ENCODE assay signal across 8 cellular contexts in the genomic region with DNA sequence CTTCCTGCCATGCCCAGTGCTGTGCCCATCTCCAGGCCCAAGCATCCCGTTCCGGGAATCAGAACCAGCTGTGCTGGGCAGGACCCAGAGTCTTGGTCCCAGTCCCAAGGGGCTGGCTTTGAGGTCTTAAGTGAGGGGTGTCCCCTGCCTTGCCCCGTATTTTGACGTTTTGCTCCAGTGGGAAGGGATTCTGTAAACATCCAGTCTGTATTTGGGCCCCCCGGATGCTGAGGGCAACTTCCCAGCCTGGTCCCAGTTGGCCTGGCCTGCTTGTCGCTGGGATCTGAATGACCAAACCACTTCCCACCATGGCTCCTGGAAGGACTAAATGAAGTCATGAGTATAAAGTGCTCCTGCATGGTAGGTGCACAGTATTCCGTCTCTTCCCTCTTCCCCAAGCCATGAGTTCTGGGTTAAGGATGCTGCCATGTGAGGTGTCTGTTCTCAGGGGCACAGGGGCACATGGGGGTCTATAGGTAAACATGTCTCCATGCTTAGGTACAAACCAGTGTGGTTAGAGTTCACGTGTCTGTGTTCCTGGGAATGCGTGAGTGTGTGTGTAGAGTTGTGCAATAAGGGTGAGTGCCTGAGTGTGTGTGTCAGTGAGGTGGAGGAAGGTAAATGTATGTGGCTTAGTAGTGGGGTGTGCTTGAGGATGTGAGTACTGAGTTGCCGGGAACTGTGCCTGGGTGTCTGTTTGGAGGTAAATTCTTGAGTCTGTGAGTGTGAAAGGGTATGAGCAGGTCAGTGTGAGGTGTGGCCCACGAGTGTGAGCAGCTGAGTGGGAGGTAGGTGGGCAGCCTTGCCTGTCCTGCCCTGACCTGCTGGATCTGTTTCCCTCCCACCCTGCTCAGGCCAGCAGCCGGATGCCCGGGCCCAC. TPM values are rescaled to one million over a fixed set of nuclear protein-coding genes. Genes with fewer than 3 reads are reported as not detected.
DNase-seq lines count a peak whose midpoint lies in the region; ATAC-seq and TF ChIP-seq lines count a peak whose summit lies in the region.

No MANE protein-coding gene starts in this region.

- WGBS in body of pancreas, 2 donors, result 29 to 39% methylated on average over 6 to 13 of the region's 13 CpGs
- WGBS in mesodermal cell (ENCODE audit: insufficient coverage in 2 of 2), 2 experiments, result 79 to 84% methylated on average over 10 to 12 of the region's 13 CpGs
- 44 to 53% methylated on average over 12 to 13 of the region's 13 CpGs for WGBS in lower leg skin, 2 donors

- H3K79me2 ChIP-seq in ACC112 (ENCODE audit: control insufficient read depth, insufficient read depth, low read length, unreplicated experiment), result peaks cover 57% of the 10 kb centered on the region

- H3K9me3 ChIP-seq in HUES48 (ENCODE audit: control insufficient read depth, insufficient read depth, low read length), result no peaks in the 10 kb centered on the region
- no peaks in the 10 kb centered on the region for H3K9me3 ChIP-seq in body of pancreas
- H3K9me3 ChIP-seq in mesodermal cell (ENCODE audit: control insufficient read depth, low read length), result no peaks in the 10 kb centered on the region

- ATAC-seq in body of pancreas, result no peak
- no peak for ATAC-seq in HG03159 (IDR thresholded peaks at IDR 0.05; ENCODE audit: unreplicated experiment)
- ATAC-seq in GM21367 (IDR thresholded peaks at IDR 0.05; ENCODE audit: unreplicated experiment), result no peak

- no peak overlapping the region for H2AFZ ChIP-seq in ACC112 (ENCODE audit: low read length, unreplicated experiment)

- H3K27me3 ChIP-seq in ACC112 (ENCODE audit: insufficient read depth, low read length), result no peaks in the 10 kb centered on the region
- no peaks in the 10 kb centered on the region for H3K27me3 ChIP-seq in HUES48 (ENCODE audit: control insufficient read depth, insufficient read depth, low read length)
- H3K27me3 ChIP-seq in body of pancreas, result no peaks in the 10 kb centered on the region

- TF ChIP-seq CTCF in body of pancreas (IDR thresholded peaks at IDR 0.05) (no peak), lower leg skin (IDR thresholded peaks at IDR 0.05) (no peak)

- H3K9ac ChIP-seq in HUES48 (ENCODE audit: low read depth, low read length), result peak overlapping the region; percentile 58; the same call in 1 of the 2 replicates

- peak overlapping the region; percentile 47 for H3K27ac ChIP-seq in ACC112 (ENCODE audit: low read depth, low read length)
- no peak overlapping the region for H3K27ac ChIP-seq in HUES48 (ENCODE audit: low read depth, low read length)
- H3K27ac ChIP-seq in body of pancreas, result peak overlapping the region; percentile 73 to 83 (median 77)
- H3K27ac ChIP-seq in mesodermal cell (ENCODE audit: low read depth, low read length, severe bottlenecking), result peak overlapping the region; percentile 49

- TF ChIP-seq POLR2A in body of pancreas (IDR thresholded peaks at IDR 0.05) (no peak), lower leg skin (IDR thresholded peaks at IDR 0.05) (no peak)

- DNase-seq in body of pancreas, result no peak
- DNase-seq in lower leg skin (ENCODE audit: low spot score in 2 of 2), result no peak
- no peak for DNase-seq in stimulated activated naive CD4-positive, alpha-beta T cell (lab: John Stamatoyannopoulos, UW)

- H3K4me3 ChIP-seq in ACC112 (ENCODE audit: low read depth, low read length) (peak overlapping the region; percentile 78), HUES48 (ENCODE audit: low read depth, low read length) (peak overlapping the region; percentile 88), body of pancreas (peak overlapping the region in 1 of 2 donors; percentile 52), mesodermal cell (ENCODE audit: extremely low read depth, insufficient read depth, low read length, poor library complexity, severe bottlenecking) (peak overlapping the region; percentile 58), lower leg skin (ENCODE audit: low read depth, poor library complexity, severe bottlenecking) (no peak overlapping the region)

- intact Hi-C loops in body of pancreas (cut with DNase I), result no loop called here
- intact Hi-C loops in lower leg skin (cut with DNase I; ENCODE audit: low total_unique reads), result no loop called here

- H3K36me3 ChIP-seq in ACC112 (ENCODE audit: insufficient read depth, low read length), result peaks cover 11% of the 10 kb centered on the region; the same call in 1 of the 2 replicates
- H3K36me3 ChIP-seq in HUES48 (ENCODE audit: control insufficient read depth, insufficient read depth, low read length), result peaks cover 52% of the 10 kb centered on the region
- peaks cover 0 to 6% of the 10 kb centered on the region in 2 donors for H3K36me3 ChIP-seq in body of pancreas (replicated peaks in 1 of 2; ENCODE audit: insufficient read depth in 1 of 2, low read depth in 2 of 2)
- peaks cover 69% of the 10 kb centered on the region for H3K36me3 ChIP-seq in mesodermal cell (ENCODE audit: control insufficient read depth, insufficient read depth, low read length)

- peaks cover 38% of the 10 kb centered on the region for H3K4me1 ChIP-seq in ACC112 (ENCODE audit: control insufficient read depth, insufficient read depth, low read length, unreplicated experiment)
- peaks cover 17% of the 10 kb centered on the region; the same call in 1 of the 2 replicates for H3K4me1 ChIP-seq in HUES48 (ENCODE audit: control insufficient read depth, insufficient read depth, low read length)
- peaks cover 52% of the 10 kb centered on the region for H3K4me1 ChIP-seq in body of pancreas
- H3K4me1 ChIP-seq in mesodermal cell (ENCODE audit: control insufficient read depth, insufficient read depth, low read length, poor library complexity, severe bottlenecking), result peaks cover 7% of the 10 kb centered on the region

RNA-seq across cellular contexts. Expression of gene B4GALT2, which starts 1.5 kb away (rescaled TPM):
- total RNA-seq in body of pancreas (10 to 100 TPM; 18.2 to 29.3 TPM), lower leg skin (10 to 100 TPM; 21.6 to 50.5 (median 30.3) TPM)
- 71.6 TPM for polyA plus RNA-seq in mesodermal cell (2013, experiment 1 of 2)
- 57.1 TPM for polyA plus RNA-seq in mesodermal cell (2013, experiment 2 of 2)

RNA-seq across cellular contexts. Expression of gene ATP6V0B, which starts 5.7 kb away (rescaled TPM):
- total RNA-seq in body of pancreas, result 100 to 1,000 TPM in 1 of 2 donors, 10 to 100 TPM in 1; 73.5 to 103 TPM
- polyA plus RNA-seq in mesodermal cell (2013, experiment 1 of 2), result 133 TPM
- 103 TPM for polyA plus RNA-seq in mesodermal cell (2013, experiment 2 of 2)
- total RNA-seq in lower leg skin, result 100 to 1,000 TPM; 135 to 180 (median 169) TPM

RNA-seq across cellular contexts. Expression of gene DPH2, which starts 10.7 kb away (rescaled TPM):
- total RNA-seq in body of pancreas, result 10 to 100 TPM; 25.4 to 35.3 TPM
- 20.3 TPM for polyA plus RNA-seq in mesodermal cell (2013, experiment 1 of 2)
- 12.6 TPM for polyA plus RNA-seq in mesodermal cell (2013, experiment 2 of 2)
- 10 to 100 TPM; 12.8 to 26.6 (median 17.7) TPM for total RNA-seq in lower leg skin

RNA-seq across cellular contexts. Expression of gene CCDC24, which starts 10.9 kb away (rescaled TPM):
- total RNA-seq in body of pancreas (10 to 100 TPM in 1 of 2 donors, 1 to 10 TPM in 1; 6.7 to 21.1 TPM), lower leg skin (1 to 10 TPM; 1.6 to 6.1 (median 2.7) TPM)
- polyA plus RNA-seq in mesodermal cell (2013, experiment 1 of 2), result 6.6 TPM
- polyA plus RNA-seq in mesodermal cell (2013, experiment 2 of 2), result 5.2 TPM

RNA-seq across cellular contexts. Expression of gene IPO13, which starts 33.7 kb away (rescaled TPM):
- total RNA-seq in body of pancreas (10 to 100 TPM; 10.4 to 29.3 TPM), lower leg skin (10 to 100 TPM; 14.6 to 24.1 (median 18.2) TPM)
- 16.0 TPM for polyA plus RNA-seq in mesodermal cell (2013, experiment 1 of 2)
- polyA plus RNA-seq in mesodermal cell (2013, experiment 2 of 2), result 13.5 TPM
